In the genomic region with DNA sequence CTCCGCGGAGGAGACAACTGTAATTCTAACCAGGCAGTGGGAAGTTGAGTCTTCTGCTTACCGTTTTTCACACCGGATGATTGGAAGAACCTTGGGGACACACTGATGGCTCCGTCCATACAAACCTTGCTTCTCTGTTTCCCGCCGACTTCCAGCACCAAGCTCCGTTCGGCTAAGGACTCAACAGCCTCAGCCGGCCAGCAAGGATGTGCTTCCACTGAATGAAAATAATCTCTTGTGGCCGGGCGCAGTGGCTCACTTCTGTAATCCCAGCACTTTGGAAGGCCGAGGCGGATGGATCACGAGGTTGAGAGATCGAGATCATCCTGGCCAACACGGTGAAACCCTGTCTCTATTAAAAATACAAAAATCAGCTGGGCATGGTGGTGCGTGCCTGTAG, we compare ENCODE assay signal across 17 cellular contexts. TPM values are rescaled to one million over a fixed set of nuclear protein-coding genes. Genes with fewer than 3 reads are reported as not detected.
DNase-seq lines count a peak whose midpoint lies in the region; ATAC-seq and TF ChIP-seq lines count a peak whose summit lies in the region.
"Had no signal": no experiment of that assay in that cellular context is flagged by ENCODE, and none has a peak within 500 bp of the region (broad histone marks: within the 10 kb centered on the region; RNA-seq: fewer than 3 reads in every experiment).

No MANE protein-coding gene starts in this region.

- DNase-seq in activated naive CD4-positive, alpha-beta T cell treated with anti-CD3 and anti-CD28 coated beads for 36 hours, result no peak
- DNase-seq in activated naive CD4-positive, alpha-beta T cell (lab: John Stamatoyannopoulos, UW), result no peak
- DNase-seq in T-helper 17 cell (no peak), NK-92 (lab: John Stamatoyannopoulos, UW; ENCODE audit: unreplicated experiment) (no peak), left ventricle myocardium inferior (no peak)
- DNase-seq in effector memory CD8-positive, alpha-beta T cell, result no peak
- no peak for DNase-seq in stimulated activated effector memory CD8-positive, alpha-beta T cell treated with anti-CD3 and anti-CD28 coated beads, Interleukin-12 subunit alpha, Interleukin-12 subunit beta, amount 100 ng/mL, for 72 hours (ENCODE audit: low spot score in 2 of 2)
- no peak for DNase-seq in activated effector memory CD4-positive, alpha-beta T cell treated with Interleukin-2 at 50 U/mL for 16 hours
- DNase-seq: colonic mucosa, COR-L47, foreskin melanocyte, GM23248, KG1, psoas muscle, stomach had no signal

- H3K4me3 ChIP-seq in left ventricle myocardium inferior, result no peak overlapping the region
- H3K4me3 ChIP-seq: ascending aorta, colonic mucosa, GM23248 had no signal

- intact Hi-C loops in activated naive CD4-positive, alpha-beta T cell treated with anti-CD3 and anti-CD28 coated beads for 36 hours (cut with micrococcal nuclease), result loop anchor here (5.0 kb wide), 1 partner anchor 76 kb away; a partner anchor contains a TSS
- intact Hi-C loops in left ventricle myocardium inferior (cut with micrococcal nuclease), result loop anchor here (10.0 kb wide), 1 partner anchor 57 kb away; no protein-coding TSS in a partner anchor

- H3K9me3 Mint-ChIP-seq in activated naive CD4-positive, alpha-beta T cell treated with anti-CD3 and anti-CD28 coated beads for 36 hours, result peaks cover 4% of the 10 kb centered on the region
- H3K9me3 Mint-ChIP-seq in effector memory CD8-positive, alpha-beta T cell, result no peaks in the 10 kb centered on the region
- peaks cover 2% of the 10 kb centered on the region for H3K9me3 Mint-ChIP-seq in stimulated activated effector memory CD8-positive, alpha-beta T cell treated with anti-CD3 and anti-CD28 coated beads, Interleukin-12 subunit alpha, Interleukin-12 subunit beta, amount 100 ng/mL, for 72 hours

- no peaks in the 10 kb centered on the region for H3K27me3 ChIP-seq in left ventricle myocardium inferior (ENCODE audit: low read depth)
- H3K27me3 ChIP-seq: ascending aorta, colonic mucosa, spleen, stomach had no signal

- H3K9me3 ChIP-seq in T-helper 17 cell (ENCODE audit: control insufficient read depth, low read length, poor library complexity, severe bottlenecking) (no peaks in the 10 kb centered on the region), left ventricle myocardium inferior (replicated peaks) (peaks cover 6% of the 10 kb centered on the region)
- H3K9me3 ChIP-seq: ascending aorta, colonic mucosa, psoas muscle had no signal

- no peaks in the 10 kb centered on the region for H3K27me3 Mint-ChIP-seq in activated naive CD4-positive, alpha-beta T cell treated with anti-CD3 and anti-CD28 coated beads for 36 hours (ENCODE audit: low read depth)
- no peaks in the 10 kb centered on the region for H3K27me3 Mint-ChIP-seq in T-helper 17 cell
- H3K27me3 Mint-ChIP-seq in effector memory CD8-positive, alpha-beta T cell, result no peaks in the 10 kb centered on the region

- H3K27ac Mint-ChIP-seq in activated naive CD4-positive, alpha-beta T cell treated with anti-CD3 and anti-CD28 coated beads for 36 hours, result no peak overlapping the region
- peak overlapping the region; percentile 21 for H3K27ac Mint-ChIP-seq in T-helper 17 cell
- H3K27ac Mint-ChIP-seq in effector memory CD8-positive, alpha-beta T cell, result peak overlapping the region in 1 of 2 donors; percentile 32
- no peak overlapping the region for H3K27ac Mint-ChIP-seq in stimulated activated effector memory CD8-positive, alpha-beta T cell treated with anti-CD3 and anti-CD28 coated beads, Interleukin-12 subunit alpha, Interleukin-12 subunit beta, amount 100 ng/mL, for 72 hours

- peaks cover 15% of the 10 kb centered on the region for H3K36me3 ChIP-seq in left ventricle myocardium inferior

- peak overlapping the region; percentile 59 for H3K4me3 Mint-ChIP-seq in activated naive CD4-positive, alpha-beta T cell treated with anti-CD3 and anti-CD28 coated beads for 36 hours
- H3K4me3 Mint-ChIP-seq in T-helper 17 cell, result peak overlapping the region; percentile 52
- H3K4me3 Mint-ChIP-seq in effector memory CD8-positive, alpha-beta T cell, result peak overlapping the region; percentile 10 to 89
- peak overlapping the region; percentile 78 for H3K4me3 Mint-ChIP-seq in stimulated activated effector memory CD8-positive, alpha-beta T cell treated with anti-CD3 and anti-CD28 coated beads, Interleukin-12 subunit alpha, Interleukin-12 subunit beta, amount 100 ng/mL, for 72 hours

- peaks cover 36% of the 10 kb centered on the region for H3K4me1 ChIP-seq in left ventricle myocardium inferior

- peaks cover 20% of the 10 kb centered on the region for H3K4me1 Mint-ChIP-seq in activated naive CD4-positive, alpha-beta T cell treated with anti-CD3 and anti-CD28 coated beads for 36 hours (ENCODE audit: low read depth)
- H3K4me1 Mint-ChIP-seq in T-helper 17 cell, result peaks cover 8% of the 10 kb centered on the region
- peaks cover 5 to 11% of the 10 kb centered on the region in 2 donors for H3K4me1 Mint-ChIP-seq in effector memory CD8-positive, alpha-beta T cell (ENCODE audit: low read depth in 2 of 2)
- peaks cover 16% of the 10 kb centered on the region for H3K4me1 Mint-ChIP-seq in stimulated activated effector memory CD8-positive, alpha-beta T cell treated with anti-CD3 and anti-CD28 coated beads, Interleukin-12 subunit alpha, Interleukin-12 subunit beta, amount 100 ng/mL, for 72 hours

- CTCF ChIA-PET in activated naive CD4-positive, alpha-beta T cell treated with anti-CD3 and anti-CD28 coated beads for 36 hours (lab: Charles Lee), result interaction anchor here (1.1 kb wide), 1 partner anchor 13 kb away, joined by 3 read pairs; no protein-coding TSS in a partner anchor

- no peak overlapping the region for H3K27ac ChIP-seq in left ventricle myocardium inferior (replicated peaks)
- H3K27ac ChIP-seq: ascending aorta, colonic mucosa, GM23248, psoas muscle, spleen, stomach had no signal

- peaks cover 6% of the 10 kb centered on the region for H3K36me3 Mint-ChIP-seq in activated naive CD4-positive, alpha-beta T cell treated with anti-CD3 and anti-CD28 coated beads for 36 hours (ENCODE audit: low read depth)
- no peaks in the 10 kb centered on the region for H3K36me3 Mint-ChIP-seq in T-helper 17 cell (ENCODE audit: low read depth)
- peaks cover 16% of the 10 kb centered on the region for H3K36me3 Mint-ChIP-seq in effector memory CD8-positive, alpha-beta T cell (ENCODE audit: insufficient read depth)
- H3K36me3 Mint-ChIP-seq in stimulated activated effector memory CD8-positive, alpha-beta T cell treated with anti-CD3 and anti-CD28 coated beads, Interleukin-12 subunit alpha, Interleukin-12 subunit beta, amount 100 ng/mL, for 72 hours, result peaks cover 26% of the 10 kb centered on the region

- TF ChIP-seq CTCF in left ventricle myocardium inferior (IDR thresholded peaks at IDR 0.05; ENCODE audit: borderline replicate concordance), result no peak

- no peak for ATAC-seq in T-helper 17 cell
- no peak for ATAC-seq in effector memory CD8-positive, alpha-beta T cell (replicated peaks)
- ATAC-seq in stimulated activated effector memory CD8-positive, alpha-beta T cell treated with anti-CD3 and anti-CD28 coated beads, Interleukin-12 subunit alpha, Interleukin-12 subunit beta, amount 100 ng/mL, for 72 hours, result no peak
- ATAC-seq: psoas muscle had no signal

RNA-seq across cellular contexts. Expression of a gene that starts 1.8 kb away (rescaled TPM):
- 100 to 1,000 TPM; 259 to 288 TPM for total RNA-seq in activated naive CD4-positive, alpha-beta T cell treated with anti-CD3 and anti-CD28 coated beads for 36 hours
- 100 to 1,000 TPM; 212 to 224 TPM for total RNA-seq in T-helper 17 cell
- 318 TPM for total RNA-seq in left ventricle myocardium inferior

RNA-seq across cellular contexts. Expression of a gene that starts 15.8 kb away (rescaled TPM):
- total RNA-seq in activated naive CD4-positive, alpha-beta T cell treated with anti-CD3 and anti-CD28 coated beads for 36 hours, result 10 to 100 TPM; 15.9 to 16.1 TPM
- 1 to 10 TPM; 3.4 TPM for total RNA-seq in T-helper 17 cell
- 13.4 TPM for total RNA-seq in left ventricle myocardium inferior

RNA-seq across cellular contexts. Expression of a gene that starts 18.4 kb away (rescaled TPM):
- 10 to 100 TPM; 39.7 to 41.8 TPM for total RNA-seq in activated naive CD4-positive, alpha-beta T cell treated with anti-CD3 and anti-CD28 coated beads for 36 hours
- total RNA-seq in T-helper 17 cell (10 to 100 TPM; 20.8 to 21.4 TPM), left ventricle myocardium inferior (10.0 TPM)

RNA-seq across cellular contexts. Expression of a gene that starts 18.7 kb away (rescaled TPM):
- total RNA-seq in activated naive CD4-positive, alpha-beta T cell treated with anti-CD3 and anti-CD28 coated beads for 36 hours, result 100 to 1,000 TPM; 110 to 116 TPM
- total RNA-seq in T-helper 17 cell (10 to 100 TPM; 33.8 to 36.2 TPM), left ventricle myocardium inferior (349 TPM)

RNA-seq across cellular contexts. Expression of a gene that starts 25.6 kb away (rescaled TPM):
- total RNA-seq in activated naive CD4-positive, alpha-beta T cell treated with anti-CD3 and anti-CD28 coated beads for 36 hours, result 1 to 10 TPM; 1.7 to 2.0 TPM
- total RNA-seq in T-helper 17 cell (1 to 10 TPM; 2.9 to 3.7 TPM), left ventricle myocardium inferior (7.7 TPM)
